20 cellular contexts compared by ENCODE assay signal in genomic region chr1:229784834-229785233, GRCh38.
DNase-seq lines count a peak whose midpoint lies in the region; ATAC-seq, FAIRE-seq and TF ChIP-seq lines count a peak whose summit lies in the region.
"Had no signal": no experiment of that assay in that cellular context is flagged by ENCODE, and none has a peak within 500 bp of the region (broad histone marks: within the 10 kb centered on the region; RNA-seq: fewer than 3 reads in every experiment).

No MANE protein-coding gene starts in this region.

- H4K91ac ChIP-seq in H9 (ENCODE audit: insufficient read length, low read depth, low read length): no peak overlapping the region

- no peak overlapping the region for H2BK20ac ChIP-seq in H9 (ENCODE audit: low read depth, low read length, poor library complexity, severe bottlenecking)

- no peaks in the 10 kb centered on the region; the same call in none of the 2 replicates for H3K27me3 Mint-ChIP-seq in H9 (ENCODE audit: low read depth)

- no peak overlapping the region for H3K23ac ChIP-seq in H9 (ENCODE audit: insufficient read length, low read depth, low read length)

- H3K36me3 ChIP-seq in body of pancreas (replicated peaks in 1 of 2; ENCODE audit: insufficient read depth in 1 of 2, low read depth in 2 of 2) (no peaks in the 10 kb centered on the region), right lobe of liver (no peaks in the 10 kb centered on the region), small intestine (ENCODE audit: control insufficient read depth in 2 of 2, insufficient read depth in 2 of 2, low read length in 2 of 2) (no peaks in the 10 kb centered on the region)
- H3K36me3 ChIP-seq: BE2C had no signal

- FAIRE-seq in small intestine (lab: Jason Lieb, UNC): no peak
- FAIRE-seq: A204.1, GM12892, GM19239, H1 had no signal

- H3K27me3 ChIP-seq in body of pancreas (no peaks in the 10 kb centered on the region), right lobe of liver (no peaks in the 10 kb centered on the region), small intestine (ENCODE audit: control insufficient read depth in 2 of 2, insufficient read depth in 2 of 2, low read length in 2 of 2) (no peaks in the 10 kb centered on the region), H9 (ENCODE audit: insufficient read depth, low read length) (no peaks in the 10 kb centered on the region)
- H3K27me3 ChIP-seq: BE2C had no signal

- H3K4ac ChIP-seq in H9 (ENCODE audit: low read depth, low read length): no peak overlapping the region

- H3K79me1 ChIP-seq in H9 (ENCODE audit: insufficient read depth, low read depth, low read length, poor library complexity, severe bottlenecking): no peaks in the 10 kb centered on the region

- peaks cover 17 to 29% (median 22%) of the 10 kb centered on the region in 3 experiments for H3K36me3 Mint-ChIP-seq in H9 (ENCODE audit: insufficient read depth in 1 of 3, low read depth in 3 of 3)
- H3K36me3 Mint-ChIP-seq: CD4-positive, alpha-beta memory T cell had no signal

- H3K4me1 ChIP-seq in body of pancreas (peaks cover 23% of the 10 kb centered on the region), right lobe of liver (peaks cover 0 to 6% (median 0%) of the 10 kb centered on the region in 4 donors), small intestine (ENCODE audit: control insufficient read depth in 2 of 2, insufficient read depth in 1 of 2, low read depth in 1 of 2, low read length in 1 of 2) (no peaks in the 10 kb centered on the region), H9 (ENCODE audit: insufficient read depth, low read length) (no peaks in the 10 kb centered on the region)
- H3K4me1 ChIP-seq: BE2C had no signal

- no peak overlapping the region for H3K27ac Mint-ChIP-seq in H9
- H3K27ac Mint-ChIP-seq: CD4-positive, alpha-beta memory T cell; HFFc6 had no signal

- TF ChIP-seq CTCF in 22Rv1 (IDR thresholded peaks at IDR 0.05): peak; percentile 15; the same call in 1 of the 2 replicates
- TF ChIP-seq CTCF in body of pancreas (IDR thresholded peaks at IDR 0.05): peak in 4 of 7 experiments; percentile 27 to 45 (median 29)
- peak in 1 of 4 donors; percentile 29 for TF ChIP-seq CTCF in right lobe of liver (IDR thresholded peaks at IDR 0.05)
- no peak for TF ChIP-seq CTCF in H9 (conservative IDR thresholded peaks at IDR 0.05)

- H3K9me3 ChIP-seq in body of pancreas (no peaks in the 10 kb centered on the region), right lobe of liver (no peaks in the 10 kb centered on the region), small intestine (ENCODE audit: control insufficient read depth, low read depth) (no peaks in the 10 kb centered on the region), H9 (ENCODE audit: control insufficient read depth, low read depth, low read length) (peaks cover 20% of the 10 kb centered on the region)

- H3K27ac ChIP-seq in 22Rv1 (no peak overlapping the region), body of pancreas (no peak overlapping the region), right lobe of liver (no peak overlapping the region), small intestine (ENCODE audit: low read depth in 1 of 2, low read length in 1 of 2) (no peak overlapping the region), H9 (ENCODE audit: insufficient read length, low read depth, low read length) (no peak overlapping the region)
- H3K27ac ChIP-seq: C4-2B had no signal

- no peak overlapping the region for H2BK120ac ChIP-seq in H9 (ENCODE audit: low read depth, low read length, poor library complexity, severe bottlenecking)

- H3K4me1 Mint-ChIP-seq in H9: no peaks in the 10 kb centered on the region
- H3K4me1 Mint-ChIP-seq: CD4-positive, alpha-beta memory T cell had no signal

- ATAC-seq in body of pancreas (no peak), right lobe of liver (peak; percentile 71 to 89 (median 84)), HG03097 (IDR thresholded peaks at IDR 0.05; ENCODE audit: low FRiP score, unreplicated experiment) (no peak)

- H3K79me2 ChIP-seq in H9 (ENCODE audit: insufficient read depth, low read length): no peaks in the 10 kb centered on the region

- H2BK5ac ChIP-seq in H9 (ENCODE audit: insufficient read length, low read length): no peak overlapping the region

- H3K9me3 Mint-ChIP-seq in H9: peaks cover 29 to 36% of the 10 kb centered on the region in 2 experiments

- H4K8ac ChIP-seq in H9 (replicated peaks; ENCODE audit: insufficient read length, low read depth, low read length): no peak overlapping the region

- no peak for TF ChIP-seq POLR2A in body of pancreas (IDR thresholded peaks at IDR 0.05)
- TF ChIP-seq POLR2A in right lobe of liver (IDR thresholded peaks at IDR 0.05): no peak

- no peak overlapping the region for H3K9ac ChIP-seq in H9 (ENCODE audit: extremely low read depth, insufficient read length, low read length)

- no peak overlapping the region for H2AK5ac ChIP-seq in H9 (ENCODE audit: insufficient read length, low read length)

- H3K4me3 ChIP-seq in body of pancreas (no peak overlapping the region), right lobe of liver (no peak overlapping the region), small intestine (ENCODE audit: low read depth in 1 of 2, low read length in 2 of 2) (no peak overlapping the region)

- H4K5ac ChIP-seq in H9 (ENCODE audit: insufficient read length, low read depth, low read length): no peak overlapping the region

- no peak overlapping the region for H3K56ac ChIP-seq in H9 (ENCODE audit: insufficient read length, low read depth, low read length)

- no peak overlapping the region for H3K14ac ChIP-seq in H9 (ENCODE audit: insufficient read depth, low read length)

- no peak overlapping the region for H3K4me2 ChIP-seq in H9 (ENCODE audit: insufficient read depth, insufficient read length, low read length)

- intact Hi-C loops in body of pancreas (cut with DNase I): loop anchor here (10.0 kb wide), 1 partner anchor 520 kb away; no protein-coding TSS in a partner anchor
- intact Hi-C loops in right lobe of liver (cut with DNase I): no loop called here

- no peak overlapping the region for H3K4me3 Mint-ChIP-seq in H9
- H3K4me3 Mint-ChIP-seq: CD4-positive, alpha-beta memory T cell; HFFc6 had no signal

- WGBS in body of pancreas, 2 donors: 50 to 90% methylated on average over 1 of the region's 1 CpG
- no CpG with 5 or more reads among the region's 1 CpG for WGBS in right lobe of liver (ENCODE audit: insufficient coverage, low coverage, low lambda C conversion rate, missing lambda C conversion rate)
- 44 to 79% (median 58%) methylated on average over 1 of the region's 1 CpG for WGBS in small intestine, 3 donors
- WGBS in H9 (ENCODE audit: extremely low coverage, insufficient read length, low lambda C conversion rate): no CpG with 5 or more reads among the region's 1 CpG

- H2AFZ ChIP-seq in H9 (ENCODE audit: low read length): no peak overlapping the region

- H3T11ph ChIP-seq in H9 (ENCODE audit: low read length): no peak overlapping the region

- H2BK15ac ChIP-seq in H9 (ENCODE audit: low read depth, low read length): no peak overlapping the region

- DNase-seq in body of pancreas (peak; percentile 31 to 61 (median 36)), right lobe of liver (no peak), small intestine (peak; percentile 76), H9 (no peak)
- no peak for DNase-seq in effector CD8-positive, alpha-beta T cell (lab: John Stamatoyannopoulos, UW)
- DNase-seq: BE2C; CD4-positive, alpha-beta memory T cell; DND-41; GDM1; HCEC 1CT; HFFc6; IMR-90; KBM-7 had no signal

- no peak overlapping the region for H2BK12ac ChIP-seq in H9 (ENCODE audit: insufficient read length, low read depth, low read length)

- H3K23me2 ChIP-seq in H9 (ENCODE audit: insufficient read length, low read depth, low read length, poor library complexity, severe bottlenecking): no peaks in the 10 kb centered on the region

- no peak overlapping the region for H3K18ac ChIP-seq in H9 (ENCODE audit: insufficient read length, low read depth, low read length)

- H4K20me1 ChIP-seq in H9 (ENCODE audit: control insufficient read depth, insufficient read depth, insufficient read length): no peaks in the 10 kb centered on the region

Comparison
In these comparisons a context has a peak if more than half of its experiments do, and no peak if none do; other contexts are left out.
1. ATAC-seq: peak in right lobe of liver (4 of 4); none in body of pancreas (single experiment) and HG03097 (single experiment).
2. DNase-seq: peak in body of pancreas (4 of 4) and small intestine (single experiment); none in right lobe of liver (0 of 3), effector CD8-positive, alpha-beta T cell (single experiment) and H9 (single experiment).